ENCODE assay signal across 9 cellular contexts in genomic region chr21:31218830-31219608, GRCh38.
DNase-seq lines count a peak whose midpoint lies in the region; TF ChIP-seq lines count a peak whose summit lies in the region.
"Had no signal": no experiment of that assay in that cellular context is flagged by ENCODE, and none has a peak within 500 bp of the region (broad histone marks: within the 10 kb centered on the region; RNA-seq: fewer than 3 reads in every experiment).

No MANE protein-coding gene starts in this region.

- no peaks in the 10 kb centered on the region for H3K27me3 ChIP-seq in mucosa of rectum (ENCODE audit: control insufficient read depth in 2 of 2, insufficient read depth in 2 of 2, low read length in 2 of 2)
- H3K27me3 ChIP-seq in uterus = no peaks in the 10 kb centered on the region

- no peak overlapping the region for H3K4me3 ChIP-seq in epithelial cell of esophagus (ENCODE audit: low read length)
- H3K4me3 ChIP-seq in mucosa of rectum (ENCODE audit: low read length in 2 of 2) = peak overlapping the region in 1 of 2 donors; percentile 44
- no peak overlapping the region for H3K4me3 ChIP-seq in uterus

- peak; percentile 18 for DNase-seq in stimulated activated CD4-positive, alpha-beta T cell treated with anti-CD3 and anti-CD28 coated beads, Interleukin-15, amount 100 ng/mL, for 24 hours
- DNase-seq in stimulated activated CD4-positive, alpha-beta T cell treated with anti-CD3 and anti-CD28 coated beads, Interleukin-4, amount 100 ng/mL, for 24 hours = no peak
- DNase-seq in epithelial cell of esophagus (ENCODE audit: low read depth) = peak; percentile 93
- DNase-seq in uterus = peak; percentile 18 to 55
- DNase-seq in NCI-H524 (lab: John Stamatoyannopoulos, UW) = no peak
- DNase-seq in OCI-M2 (lab: John Stamatoyannopoulos, UW; ENCODE audit: unreplicated experiment) = no peak
- DNase-seq in ACHN = no peak
- DNase-seq: CD4-positive, CD25-positive, alpha-beta regulatory T cell had no signal

- H3K9me3 ChIP-seq in mucosa of rectum (ENCODE audit: control insufficient read depth in 2 of 2, low read length in 2 of 2) (no peaks in the 10 kb centered on the region), uterus (no peaks in the 10 kb centered on the region)

- intact Hi-C loops in uterus (cut with DNase I; ENCODE audit: low total_unique reads) = no loop called here

- no peak for TF ChIP-seq POLR2A in uterus (IDR thresholded peaks at IDR 0.05)

- TF ChIP-seq CTCF in epithelial cell of esophagus (IDR thresholded peaks at IDR 0.05; ENCODE audit: insufficient read depth, low read depth, low read length, missing control alignments) (no peak), uterus (IDR thresholded peaks at IDR 0.05) (no peak)

- H3K4me1 ChIP-seq in mucosa of rectum (ENCODE audit: control insufficient read depth in 2 of 2, insufficient read depth in 2 of 2, low read length in 2 of 2) (peaks cover 7 to 10% of the 10 kb centered on the region in 2 donors), uterus (no peaks in the 10 kb centered on the region)

- H3K36me3 ChIP-seq in mucosa of rectum (ENCODE audit: control insufficient read depth in 2 of 2, insufficient read depth in 2 of 2, low read length in 2 of 2) = no peaks in the 10 kb centered on the region
- H3K36me3 ChIP-seq in uterus = no peaks in the 10 kb centered on the region

- no peak overlapping the region for H3K9ac ChIP-seq in mucosa of rectum (ENCODE audit: low read depth in 1 of 2, low read length in 2 of 2)

- in situ Hi-C loops in ACHN (cut with HindIII; ENCODE audit: low pct_ligation_motif_present, low pct_unique_long_range_greater_than_20kb, low sequenced_read_pairs) = no loop called here

- H3K27ac ChIP-seq in mucosa of rectum (ENCODE audit: low read depth in 2 of 2, low read length in 2 of 2) (peak overlapping the region; percentile 6 to 47), uterus (peak overlapping the region in 1 of 2 donors; percentile 10)

Comparison
In these comparisons a context has a peak if more than half of its experiments do, and no peak if none do; other contexts are left out.
1. DNase-seq: peak in stimulated activated CD4-positive, alpha-beta T cell treated with anti-CD3 and anti-CD28 coated beads, Interleukin-15, amount 100 ng/mL, for 24 hours (single experiment), epithelial cell of esophagus (single experiment) and uterus (2 of 2); none in stimulated activated CD4-positive, alpha-beta T cell treated with anti-CD3 and anti-CD28 coated beads, Interleukin-4, amount 100 ng/mL, for 24 hours (single experiment), NCI-H524 (0 of 2), OCI-M2 (single experiment) and ACHN (single experiment).